Comparison of ENCODE assay signal across 17 cellular contexts in the genomic region with DNA sequence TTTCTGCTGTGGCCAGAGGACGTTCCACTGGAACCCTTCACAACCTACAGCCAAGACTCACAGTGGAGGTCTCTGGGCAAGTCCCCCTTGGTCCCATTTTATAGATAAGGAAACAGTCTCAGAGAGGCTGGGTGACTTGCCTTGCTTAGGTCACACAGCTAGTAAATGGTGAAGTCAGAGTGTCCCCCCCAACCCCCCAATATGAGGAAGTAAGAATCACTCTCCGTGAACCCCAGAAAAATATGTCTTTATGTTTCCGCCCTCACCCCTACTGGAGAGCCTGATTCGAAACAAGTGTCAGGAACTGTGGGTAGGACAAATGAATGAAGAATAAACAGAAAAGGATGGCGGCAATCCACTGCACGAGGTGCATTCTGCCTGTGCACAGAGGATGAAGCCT.
"Had no signal": no experiment of that assay in that cellular context is flagged by ENCODE, and none has a peak within 500 bp of the region (broad histone marks: within the 10 kb centered on the region; RNA-seq: fewer than 3 reads in every experiment).

No MANE protein-coding gene starts in this region.

- H3K9me3 ChIP-seq: colonic mucosa, esophagus squamous epithelium, gastrocnemius medialis, prostate gland, tibial artery had no signal

- H3K27ac Mint-ChIP-seq: activated naive CD4-positive, alpha-beta T cell treated with anti-CD3 and anti-CD28 coated beads for 36 hours had no signal

- DNase-seq: activated CD4-positive, alpha-beta T cell treated with anti-CD3 and anti-CD28 coated beads for 4 hours; activated CD4-positive, alpha-beta T cell treated with anti-CD3 and anti-CD28 coated beads, Interleukin-2, amount 50 U/mL, for 48 hours; activated CD4-positive, CD25-positive, alpha-beta regulatory T cell; activated CD8-positive, alpha-beta memory T cell treated with anti-CD3 and anti-CD28 coated beads, Interleukin-2, amount 50 U/mL, for 48 hours; activated naive CD4-positive, alpha-beta T cell treated with anti-CD3 and anti-CD28 coated beads for 36 hours; activated T-cell treated with anti-CD3 and anti-CD28 coated beads, Interleukin-2, amount 50 U/mL, for 4 hours; amygdala; colonic mucosa; dorsolateral prefrontal cortex; esophagus squamous epithelium; gastrocnemius medialis; left colon; mesenchymal stem cell; stimulated activated CD4-positive, alpha-beta T cell treated with anti-CD3 and anti-CD28 coated beads, Interleukin-4, amount 100 ng/mL, for 1 hour; stimulated activated naive CD8-positive, alpha-beta T cell treated with anti-CD3 and anti-CD28 coated beads, Interleukin-15, Interleukin-2, amounts not matched to agents 100 U/mL and 50 U/mL, for 24 hours; tibial artery had no signal

- H3K9me3 Mint-ChIP-seq: activated naive CD4-positive, alpha-beta T cell treated with anti-CD3 and anti-CD28 coated beads for 36 hours; activated T-cell treated with anti-CD3 and anti-CD28 coated beads, Interleukin-2, amount 50 U/mL, for 4 hours had no signal

- H3K36me3 ChIP-seq: colonic mucosa, esophagus squamous epithelium, gastrocnemius medialis, prostate gland, tibial artery had no signal

- H3K4me1 ChIP-seq: gastrocnemius medialis, prostate gland had no signal

- H3K27ac ChIP-seq: colonic mucosa, dorsolateral prefrontal cortex, esophagus squamous epithelium, gastrocnemius medialis, prostate gland, tibial artery had no signal

- H3K4me3 Mint-ChIP-seq: activated naive CD4-positive, alpha-beta T cell treated with anti-CD3 and anti-CD28 coated beads for 36 hours had no signal

- ATAC-seq: activated T-cell treated with anti-CD3 and anti-CD28 coated beads, Interleukin-2, amount 50 U/mL, for 4 hours; gastrocnemius medialis; left colon; stimulated activated naive CD8-positive, alpha-beta T cell treated with anti-CD3 and anti-CD28 coated beads, Interleukin-15, Interleukin-2, amounts not matched to agents 100 U/mL and 50 U/mL, for 24 hours had no signal

- H3K27me3 ChIP-seq: colonic mucosa, dorsolateral prefrontal cortex, esophagus squamous epithelium, gastrocnemius medialis, tibial artery had no signal

- H3K4me3 ChIP-seq: colonic mucosa, dorsolateral prefrontal cortex, esophagus squamous epithelium, gastrocnemius medialis, prostate gland, tibial artery had no signal
